ENCODE assay signal across 24 cellular contexts in genomic region chr5:58499231-58499630, GRCh38. TPM values are rescaled to one million over a fixed set of nuclear protein-coding genes. Genes with fewer than 3 reads are reported as not detected.
DNase-seq lines count a peak whose midpoint lies in the region; ATAC-seq and TF ChIP-seq lines count a peak whose summit lies in the region.
"Had no signal": no experiment of that assay in that cellular context is flagged by ENCODE, and none has a peak within 500 bp of the region (broad histone marks: within the 10 kb centered on the region; RNA-seq: fewer than 3 reads in every experiment).

No MANE protein-coding gene starts in this region.

- H3K4me1 Mint-ChIP-seq in activated B cell treated with CpG ODN at 0.5 μM for 24 hours, result peaks cover 95% of the 10 kb centered on the region
- H3K4me1 Mint-ChIP-seq in stimulated activated memory B cell treated with anti-CD40 and anti-IgM and Interleukin-4, amounts not matched to agents 10 μg/mL and 1 μg/mL and 100 μg/mL, for 72 hours, result peaks cover 73% of the 10 kb centered on the region

- no peaks in the 10 kb centered on the region for H4K20me1 ChIP-seq in BLaER1

- H3K27ac Mint-ChIP-seq in activated B cell treated with CpG ODN at 0.5 μM for 24 hours, result peak overlapping the region; percentile 94
- H3K27ac Mint-ChIP-seq in stimulated activated memory B cell treated with anti-CD40 and anti-IgM and Interleukin-4, amounts not matched to agents 10 μg/mL and 1 μg/mL and 100 μg/mL, for 72 hours, result peak overlapping the region; percentile 84
- H3K27ac Mint-ChIP-seq: H9, HFFc6 had no signal

- DNase-seq in HL-60 (ENCODE audit: low read depth in 1 of 2, low spot score in 1 of 2), result no peak
- no peak for DNase-seq in activated B cell treated with CpG ODN at 0.5 μM for 24 hours
- no peak for DNase-seq in COR-L47 (lab: John Stamatoyannopoulos, UW)
- DNase-seq: GM23248, H9, HFFc6, NCI-H1105, NCI-H146, NCI-H2029, NCI-H2227 treated with DMSO at 0.1 percent for 48 hours, NCI-H510A treated with DMSO at 0.1 percent for 48 hours, NCI-H748 treated with DMSO at 0.1 percent for 48 hours, PC-3, Right ventricle myocardium superior had no signal

- intact Hi-C loops in activated B cell treated with CpG ODN at 0.5 μM for 24 hours (cut with micrococcal nuclease), result loop anchor here (10.0 kb wide), 1 partner anchor 266 kb away; no protein-coding TSS in a partner anchor

- peaks cover 34% of the 10 kb centered on the region for H3K36me3 Mint-ChIP-seq in activated B cell treated with CpG ODN at 0.5 μM for 24 hours (ENCODE audit: low read depth)
- H3K36me3 Mint-ChIP-seq in stimulated activated memory B cell treated with anti-CD40 and anti-IgM and Interleukin-4, amounts not matched to agents 10 μg/mL and 1 μg/mL and 100 μg/mL, for 72 hours, result peaks cover 41% of the 10 kb centered on the region

- CTCF ChIA-PET in activated B cell treated with CpG ODN at 0.5 μM for 24 hours (lab: Charles Lee), result interaction anchor here (0.7 to 1.5 kb wide), 2 partner anchors 9 to 21 kb away, joined by 3 to 6 read pairs; no protein-coding TSS in a partner anchor

- H3K4me1 ChIP-seq in BLaER1, result peaks cover 15% of the 10 kb centered on the region

- no peak overlapping the region; the same call in 1 of the 2 replicates for H3K27ac ChIP-seq in BLaER1
- peak overlapping the region; percentile 49 for H3K27ac ChIP-seq in HL-60 (replicated peaks)
- H3K27ac ChIP-seq: GM23248 had no signal

- no peak for TF ChIP-seq CTCF in HL-60 (IDR thresholded peaks at IDR 0.05; ENCODE audit: insufficient read depth, low read length)
- no peak for TF ChIP-seq CTCF in activated B cell treated with CpG ODN at 0.5 μM for 24 hours (IDR thresholded peaks at IDR 0.05)

- no peaks in the 10 kb centered on the region for H3K27me3 Mint-ChIP-seq in activated B cell treated with CpG ODN at 0.5 μM for 24 hours
- no peaks in the 10 kb centered on the region for H3K27me3 Mint-ChIP-seq in stimulated activated memory B cell treated with anti-CD40 and anti-IgM and Interleukin-4, amounts not matched to agents 10 μg/mL and 1 μg/mL and 100 μg/mL, for 72 hours

- H3K4me3 Mint-ChIP-seq in activated B cell treated with CpG ODN at 0.5 μM for 24 hours, result peak overlapping the region; percentile 72
- no peak overlapping the region for H3K4me3 Mint-ChIP-seq in stimulated activated memory B cell treated with anti-CD40 and anti-IgM and Interleukin-4, amounts not matched to agents 10 μg/mL and 1 μg/mL and 100 μg/mL, for 72 hours
- H3K4me3 Mint-ChIP-seq: H9; HFFc6; T-helper 1 cell treated with Interleukin-12 subunit alpha and Interleukin-12 subunit beta and Interleukin-4 antibody, amounts not matched to agents 30 μg/mL and 1 μg/mL, for 36 hours had no signal

- H3K9me3 Mint-ChIP-seq in activated B cell treated with CpG ODN at 0.5 μM for 24 hours, result peaks cover 22% of the 10 kb centered on the region
- H3K9me3 Mint-ChIP-seq in stimulated activated memory B cell treated with anti-CD40 and anti-IgM and Interleukin-4, amounts not matched to agents 10 μg/mL and 1 μg/mL and 100 μg/mL, for 72 hours, result no peaks in the 10 kb centered on the region
- H3K9me3 Mint-ChIP-seq: H9; HFFc6; T-helper 1 cell treated with Interleukin-12 subunit alpha and Interleukin-12 subunit beta and Interleukin-4 antibody, amounts not matched to agents 30 μg/mL and 1 μg/mL, for 36 hours had no signal

- H3K27me3 ChIP-seq in BLaER1 (no peaks in the 10 kb centered on the region), HL-60 (ENCODE audit: insufficient read depth, poor library complexity, severe bottlenecking) (no peaks in the 10 kb centered on the region)

- no peak overlapping the region for H3K9ac ChIP-seq in BLaER1
- H3K9ac ChIP-seq: GM23248 had no signal

- POLR2A ChIA-PET in activated B cell treated with CpG ODN at 0.5 μM for 24 hours (lab: Charles Lee), result interaction anchor here (1.2 to 1.6 kb wide), 2 partner anchors 10 to 39 kb away, joined by 3 to 5 read pairs; partner anchors contain the start of gene PLK2

- ATAC-seq in activated B cell treated with CpG ODN at 0.5 μM for 24 hours (ENCODE audit: low read depth) (no peak), GM21381 (IDR thresholded peaks at IDR 0.05; ENCODE audit: unreplicated experiment) (no peak), HG02870 (IDR thresholded peaks at IDR 0.05; ENCODE audit: unreplicated experiment) (no peak)
- no peak for ATAC-seq in stimulated activated memory B cell treated with anti-CD40 and anti-IgM and Interleukin-4, amounts not matched to agents 10 μg/mL and 1 μg/mL and 100 μg/mL, for 72 hours
- ATAC-seq: HepG2, PC-3 had no signal

- H3K4me3 ChIP-seq in BLaER1, result no peak overlapping the region
- H3K4me3 ChIP-seq in HL-60 (replicated peaks; ENCODE audit: insufficient read depth, low read length), result no peak overlapping the region
- H3K4me3 ChIP-seq: GM23248 had no signal

- H3K9me3 ChIP-seq in BLaER1, result no peaks in the 10 kb centered on the region

- H3K36me3 ChIP-seq in BLaER1, result no peaks in the 10 kb centered on the region

- H3K4me2 ChIP-seq in BLaER1, result peak overlapping the region; percentile 72

RNA-seq across cellular contexts. Expression of gene GAPT, which starts 8.0 kb away (rescaled TPM):
- 39.8 and 40.3 TPM in 2 replicates for total RNA-seq in activated B cell treated with CpG ODN at 0.5 μM for 24 hours
- total RNA-seq: A673, GM23248, H9, HepG2, HFFc6, HT-29, PC-3, RPMI7951, SK-MEL-5 had no signal

RNA-seq across cellular contexts. Expression of gene PLK2, which starts 39.3 kb away (rescaled TPM):
- 10.4 and 10.9 TPM in 2 replicates for total RNA-seq in activated B cell treated with CpG ODN at 0.5 μM for 24 hours
